1 cellular context compared by ENCODE assay signal in the genomic region with DNA sequence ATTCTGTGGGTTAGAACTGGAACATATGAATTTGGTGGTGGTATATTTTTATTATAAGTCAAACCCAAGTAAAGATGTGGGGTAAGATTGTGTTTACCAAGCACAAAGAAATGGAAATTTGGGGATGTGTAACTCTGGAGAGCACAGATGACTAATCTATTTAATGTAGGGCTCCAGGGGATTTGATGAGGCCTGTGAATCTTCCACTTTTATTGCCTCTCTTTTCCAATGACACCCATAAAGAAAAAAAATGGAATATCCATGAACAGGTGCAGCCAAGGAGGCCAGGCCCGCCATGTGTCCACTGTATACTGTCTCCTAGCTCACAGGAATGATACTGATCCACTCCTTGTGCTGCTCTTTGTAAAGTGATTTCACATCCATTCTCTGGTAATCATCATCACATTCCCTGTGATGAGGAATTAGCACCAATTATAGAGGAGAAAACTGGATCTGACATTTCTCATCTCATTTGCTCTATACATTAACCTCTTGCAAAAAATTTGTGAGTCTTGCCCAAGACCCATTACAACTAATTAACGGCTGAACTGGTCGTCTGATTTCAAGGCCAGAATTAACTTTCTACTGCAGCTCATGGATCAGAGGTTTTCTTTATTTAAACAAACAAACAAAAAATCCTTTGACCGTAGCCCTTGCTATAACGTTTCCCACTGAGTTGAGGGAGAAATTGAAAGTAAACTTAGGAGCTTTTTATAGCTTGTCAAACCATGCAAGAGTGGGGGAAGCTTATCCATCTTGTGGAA.
TF ChIP-seq lines count a peak whose summit lies in the region.

No MANE protein-coding gene starts in this region.

TF ChIP-seq in H1, 55 proteins besides CTCF, POLR2A, EP300 and RAD21:
- no peak for TF ChIP-seq EGR1 (IDR thresholded peaks at IDR 0.05; ENCODE audit: borderline replicate concordance, low read depth, low read length)
- TF ChIP-seq GTF2F1 (IDR thresholded peaks at IDR 0.05; ENCODE audit: borderline replicate concordance, low read depth, low read length): no peak
- TF ChIP-seq, protein P1, sequence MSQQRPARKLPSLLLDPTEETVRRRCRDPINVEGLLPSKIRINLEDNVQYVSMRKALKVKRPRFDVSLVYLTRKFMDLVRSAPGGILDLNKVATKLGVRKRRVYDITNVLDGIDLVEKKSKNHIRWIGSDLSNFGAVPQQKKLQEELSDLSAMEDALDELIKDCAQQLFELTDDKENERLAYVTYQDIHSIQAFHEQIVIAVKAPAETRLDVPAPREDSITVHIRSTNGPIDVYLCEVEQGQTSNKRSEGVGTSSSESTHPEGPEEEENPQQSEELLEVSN (IDR thresholded peaks at IDR 0.05): no peak
- no peak for TF ChIP-seq SUZ12 (IDR thresholded peaks at IDR 0.05; ENCODE audit: low read length)
- no peak for TF ChIP-seq RBBP5 (IDR thresholded peaks at IDR 0.05; ENCODE audit: borderline replicate concordance, low read depth, low read length)
